In the genomic region with DNA sequence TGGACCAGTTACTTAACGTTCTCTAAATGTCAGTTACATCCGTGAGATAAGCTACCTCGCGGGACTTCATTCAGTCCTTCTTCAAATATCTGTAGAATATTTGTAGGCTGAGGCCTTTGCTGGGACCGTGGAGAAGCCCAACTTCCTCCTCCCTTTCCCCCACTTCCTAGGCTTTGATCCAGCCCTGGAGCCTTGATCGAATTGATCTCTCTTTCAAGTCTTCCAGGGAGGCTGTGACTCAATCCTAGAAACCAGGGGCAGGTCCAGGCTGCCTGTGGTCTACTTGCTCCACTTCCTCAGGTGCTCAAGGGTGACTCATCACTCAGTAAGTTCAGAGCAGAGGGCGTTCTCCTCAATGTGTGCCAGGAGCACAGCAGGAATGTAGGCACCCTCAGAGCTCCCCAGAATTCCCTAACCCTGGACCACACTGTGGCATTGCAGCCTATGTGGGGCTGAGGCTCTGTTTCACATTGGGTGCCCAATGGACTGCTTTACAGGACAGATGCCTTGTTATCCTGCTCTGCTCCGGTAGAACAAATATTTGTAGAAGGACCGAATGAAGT, we compare ENCODE assay signal across 2 cellular contexts.
TF ChIP-seq lines count a peak whose summit lies in the region.

No MANE protein-coding gene starts in this region.

TF ChIP-seq in GM23338, 12 proteins besides CTCF, POLR2A, EP300 and RAD21 (continues in another document):
- TF ChIP-seq STAT1 (IDR thresholded peaks at IDR 0.05; ENCODE audit: unreplicated experiment) (no peak), JUNB (IDR thresholded peaks at IDR 0.05; ENCODE audit: unreplicated experiment) (no peak), ZNF114 (CRISPR knock-in tag; IDR thresholded peaks at IDR 0.05) (no peak), NANOG (IDR thresholded peaks at IDR 0.05; ENCODE audit: borderline replicate concordance) (no peak), POLR2AphosphoS5 (IDR thresholded peaks at IDR 0.05; ENCODE audit: low read depth) (no peak), ZNF331 (CRISPR knock-in tag; IDR thresholded peaks at IDR 0.05; ENCODE audit: low read depth) (no peak)
- TF ChIP-seq, protein P1, sequence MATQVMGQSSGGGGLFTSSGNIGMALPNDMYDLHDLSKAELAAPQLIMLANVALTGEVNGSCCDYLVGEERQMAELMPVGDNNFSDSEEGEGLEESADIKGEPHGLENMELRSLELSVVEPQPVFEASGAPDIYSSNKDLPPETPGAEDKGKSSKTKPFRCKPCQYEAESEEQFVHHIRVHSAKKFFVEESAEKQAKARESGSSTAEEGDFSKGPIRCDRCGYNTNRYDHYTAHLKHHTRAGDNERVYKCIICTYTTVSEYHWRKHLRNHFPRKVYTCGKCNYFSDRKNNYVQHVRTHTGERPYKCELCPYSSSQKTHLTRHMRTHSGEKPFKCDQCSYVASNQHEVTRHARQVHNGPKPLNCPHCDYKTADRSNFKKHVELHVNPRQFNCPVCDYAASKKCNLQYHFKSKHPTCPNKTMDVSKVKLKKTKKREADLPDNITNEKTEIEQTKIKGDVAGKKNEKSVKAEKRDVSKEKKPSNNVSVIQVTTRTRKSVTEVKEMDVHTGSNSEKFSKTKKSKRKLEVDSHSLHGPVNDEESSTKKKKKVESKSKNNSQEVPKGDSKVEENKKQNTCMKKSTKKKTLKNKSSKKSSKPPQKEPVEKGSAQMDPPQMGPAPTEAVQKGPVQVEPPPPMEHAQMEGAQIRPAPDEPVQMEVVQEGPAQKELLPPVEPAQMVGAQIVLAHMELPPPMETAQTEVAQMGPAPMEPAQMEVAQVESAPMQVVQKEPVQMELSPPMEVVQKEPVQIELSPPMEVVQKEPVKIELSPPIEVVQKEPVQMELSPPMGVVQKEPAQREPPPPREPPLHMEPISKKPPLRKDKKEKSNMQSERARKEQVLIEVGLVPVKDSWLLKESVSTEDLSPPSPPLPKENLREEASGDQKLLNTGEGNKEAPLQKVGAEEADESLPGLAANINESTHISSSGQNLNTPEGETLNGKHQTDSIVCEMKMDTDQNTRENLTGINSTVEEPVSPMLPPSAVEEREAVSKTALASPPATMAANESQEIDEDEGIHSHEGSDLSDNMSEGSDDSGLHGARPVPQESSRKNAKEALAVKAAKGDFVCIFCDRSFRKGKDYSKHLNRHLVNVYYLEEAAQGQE (IDR thresholded peaks at IDR 0.05; ENCODE audit: unreplicated experiment) = no peak
- TF ChIP-seq, protein P2, sequence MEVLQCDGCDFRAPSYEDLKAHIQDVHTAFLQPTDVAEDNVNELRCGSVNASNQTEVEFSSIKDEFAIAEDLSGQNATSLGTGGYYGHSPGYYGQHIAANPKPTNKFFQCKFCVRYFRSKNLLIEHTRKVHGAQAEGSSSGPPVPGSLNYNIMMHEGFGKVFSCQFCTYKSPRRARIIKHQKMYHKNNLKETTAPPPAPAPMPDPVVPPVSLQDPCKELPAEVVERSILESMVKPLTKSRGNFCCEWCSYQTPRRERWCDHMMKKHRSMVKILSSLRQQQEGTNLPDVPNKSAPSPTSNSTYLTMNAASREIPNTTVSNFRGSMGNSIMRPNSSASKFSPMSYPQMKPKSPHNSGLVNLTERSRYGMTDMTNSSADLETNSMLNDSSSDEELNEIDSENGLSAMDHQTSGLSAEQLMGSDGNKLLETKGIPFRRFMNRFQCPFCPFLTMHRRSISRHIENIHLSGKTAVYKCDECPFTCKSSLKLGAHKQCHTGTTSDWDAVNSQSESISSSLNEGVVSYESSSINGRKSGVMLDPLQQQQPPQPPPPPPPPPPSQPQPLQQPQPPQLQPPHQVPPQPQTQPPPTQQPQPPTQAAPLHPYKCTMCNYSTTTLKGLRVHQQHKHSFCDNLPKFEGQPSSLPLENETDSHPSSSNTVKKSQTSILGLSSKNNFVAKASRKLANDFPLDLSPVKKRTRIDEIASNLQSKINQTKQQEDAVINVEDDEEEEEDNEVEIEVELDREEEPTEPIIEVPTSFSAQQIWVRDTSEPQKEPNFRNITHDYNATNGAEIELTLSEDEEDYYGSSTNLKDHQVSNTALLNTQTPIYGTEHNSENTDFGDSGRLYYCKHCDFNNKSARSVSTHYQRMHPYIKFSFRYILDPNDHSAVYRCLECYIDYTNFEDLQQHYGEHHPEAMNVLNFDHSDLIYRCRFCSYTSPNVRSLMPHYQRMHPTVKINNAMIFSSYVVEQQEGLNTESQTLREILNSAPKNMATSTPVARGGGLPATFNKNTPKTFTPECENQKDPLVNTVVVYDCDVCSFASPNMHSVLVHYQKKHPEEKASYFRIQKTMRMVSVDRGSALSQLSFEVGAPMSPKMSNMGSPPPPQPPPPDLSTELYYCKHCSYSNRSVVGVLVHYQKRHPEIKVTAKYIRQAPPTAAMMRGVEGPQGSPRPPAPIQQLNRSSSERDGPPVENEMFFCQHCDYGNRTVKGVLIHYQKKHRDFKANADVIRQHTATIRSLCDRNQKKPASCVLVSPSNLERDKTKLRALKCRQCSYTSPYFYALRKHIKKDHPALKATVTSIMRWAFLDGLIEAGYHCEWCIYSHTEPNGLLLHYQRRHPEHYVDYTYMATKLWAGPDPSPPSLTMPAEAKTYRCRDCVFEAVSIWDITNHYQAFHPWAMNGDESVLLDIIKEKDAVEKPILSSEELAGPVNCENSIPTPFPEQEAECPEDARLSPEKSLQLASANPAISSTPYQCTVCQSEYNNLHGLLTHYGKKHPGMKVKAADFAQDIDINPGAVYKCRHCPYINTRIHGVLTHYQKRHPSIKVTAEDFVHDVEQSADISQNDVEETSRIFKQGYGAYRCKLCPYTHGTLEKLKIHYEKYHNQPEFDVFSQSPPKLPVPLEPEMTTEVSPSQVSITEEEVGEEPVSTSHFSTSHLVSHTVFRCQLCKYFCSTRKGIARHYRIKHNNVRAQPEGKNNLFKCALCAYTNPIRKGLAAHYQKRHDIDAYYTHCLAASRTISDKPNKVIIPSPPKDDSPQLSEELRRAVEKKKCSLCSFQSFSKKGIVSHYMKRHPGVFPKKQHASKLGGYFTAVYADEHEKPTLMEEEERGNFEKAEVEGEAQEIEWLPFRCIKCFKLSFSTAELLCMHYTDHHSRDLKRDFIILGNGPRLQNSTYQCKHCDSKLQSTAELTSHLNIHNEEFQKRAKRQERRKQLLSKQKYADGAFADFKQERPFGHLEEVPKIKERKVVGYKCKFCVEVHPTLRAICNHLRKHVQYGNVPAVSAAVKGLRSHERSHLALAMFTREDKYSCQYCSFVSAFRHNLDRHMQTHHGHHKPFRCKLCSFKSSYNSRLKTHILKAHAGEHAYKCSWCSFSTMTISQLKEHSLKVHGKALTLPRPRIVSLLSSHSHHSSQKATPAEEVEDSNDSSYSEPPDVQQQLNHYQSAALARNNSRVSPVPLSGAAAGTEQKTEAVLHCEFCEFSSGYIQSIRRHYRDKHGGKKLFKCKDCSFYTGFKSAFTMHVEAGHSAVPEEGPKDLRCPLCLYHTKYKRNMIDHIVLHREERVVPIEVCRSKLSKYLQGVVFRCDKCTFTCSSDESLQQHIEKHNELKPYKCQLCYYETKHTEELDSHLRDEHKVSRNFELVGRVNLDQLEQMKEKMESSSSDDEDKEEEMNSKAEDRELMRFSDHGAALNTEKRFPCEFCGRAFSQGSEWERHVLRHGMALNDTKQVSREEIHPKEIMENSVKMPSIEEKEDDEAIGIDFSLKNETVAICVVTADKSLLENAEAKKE (CRISPR knock-in tag; IDR thresholded peaks at IDR 0.05) = no peak
- TF ChIP-seq, protein P3, sequence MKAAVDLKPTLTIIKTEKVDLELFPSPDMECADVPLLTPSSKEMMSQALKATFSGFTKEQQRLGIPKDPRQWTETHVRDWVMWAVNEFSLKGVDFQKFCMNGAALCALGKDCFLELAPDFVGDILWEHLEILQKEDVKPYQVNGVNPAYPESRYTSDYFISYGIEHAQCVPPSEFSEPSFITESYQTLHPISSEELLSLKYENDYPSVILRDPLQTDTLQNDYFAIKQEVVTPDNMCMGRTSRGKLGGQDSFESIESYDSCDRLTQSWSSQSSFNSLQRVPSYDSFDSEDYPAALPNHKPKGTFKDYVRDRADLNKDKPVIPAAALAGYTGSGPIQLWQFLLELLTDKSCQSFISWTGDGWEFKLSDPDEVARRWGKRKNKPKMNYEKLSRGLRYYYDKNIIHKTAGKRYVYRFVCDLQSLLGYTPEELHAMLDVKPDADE (IDR thresholded peaks at IDR 0.05) = no peak

TF ChIP-seq in H1, 55 proteins besides CTCF, POLR2A, EP300 and RAD21:
- TF ChIP-seq JUND (IDR thresholded peaks at IDR 0.05; ENCODE audit: low read length) = 0 out of 2 replicates have a peak, but pooled peaks have one; percentile 12
- no peak for TF ChIP-seq KDM5A (IDR thresholded peaks at IDR 0.05; ENCODE audit: low read length)
- no peak for TF ChIP-seq RBBP5 (IDR thresholded peaks at IDR 0.05; ENCODE audit: borderline replicate concordance, low read depth, low read length)
- TF ChIP-seq TEAD4 (IDR thresholded peaks at IDR 0.05; ENCODE audit: low read depth, low read length) = no peak
- TF ChIP-seq, protein P4, sequence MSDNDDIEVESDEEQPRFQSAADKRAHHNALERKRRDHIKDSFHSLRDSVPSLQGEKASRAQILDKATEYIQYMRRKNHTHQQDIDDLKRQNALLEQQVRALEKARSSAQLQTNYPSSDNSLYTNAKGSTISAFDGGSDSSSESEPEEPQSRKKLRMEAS (IDR thresholded peaks at IDR 0.05) = no peak
- TF ChIP-seq TAF1 (IDR thresholded peaks at IDR 0.05; ENCODE audit: low read depth, low read length) = 0 out of 2 replicates have a peak, but pooled peaks have one; percentile 0
